Comparison of ENCODE assay signal across 1 cellular context in the genomic region with DNA sequence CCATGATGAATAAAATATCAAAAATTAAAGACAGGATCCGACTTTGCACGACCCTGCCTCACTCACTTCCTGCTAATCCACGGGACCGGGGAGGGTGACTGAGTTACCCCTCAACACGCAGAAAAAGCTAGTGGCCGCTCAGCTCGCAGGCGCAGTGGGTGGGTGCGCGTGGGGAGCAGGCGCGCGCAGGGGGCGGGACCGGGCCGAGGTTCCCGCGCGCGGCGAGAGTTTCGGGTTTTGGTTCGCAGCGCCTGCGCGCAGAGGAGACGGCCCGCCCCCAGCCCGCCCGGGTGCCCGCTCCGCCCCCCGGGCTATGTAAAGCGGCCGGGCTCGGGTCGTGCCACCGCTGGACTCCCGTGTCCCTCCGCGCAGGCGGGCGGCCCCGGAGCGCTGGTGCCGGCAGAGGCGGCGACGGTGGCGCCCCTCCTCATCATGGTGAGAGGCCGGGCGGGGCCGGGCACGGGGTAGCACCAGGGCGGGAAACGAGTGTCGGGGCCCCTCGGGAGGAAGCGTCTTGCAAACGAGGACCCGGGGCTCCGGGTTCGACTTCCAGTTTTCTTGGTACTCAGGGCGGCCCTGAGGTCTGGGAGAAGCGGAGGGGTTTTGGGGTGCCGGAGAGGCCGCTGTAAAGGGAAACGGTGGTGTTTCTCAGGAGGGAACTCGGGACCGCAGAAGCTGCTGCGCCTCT.
TF ChIP-seq lines count a peak whose summit lies in the region.

A gene (plus strand): TSS at position 343 of the 688 bp plus-strand sequence. CDS start 90 bp downstream, at position 433.

TF ChIP-seq in HepG2, 621 proteins besides CTCF, POLR2A, EP300 and RAD21 (continued from another document and continues in another):
- TF ChIP-seq, protein P1, sequence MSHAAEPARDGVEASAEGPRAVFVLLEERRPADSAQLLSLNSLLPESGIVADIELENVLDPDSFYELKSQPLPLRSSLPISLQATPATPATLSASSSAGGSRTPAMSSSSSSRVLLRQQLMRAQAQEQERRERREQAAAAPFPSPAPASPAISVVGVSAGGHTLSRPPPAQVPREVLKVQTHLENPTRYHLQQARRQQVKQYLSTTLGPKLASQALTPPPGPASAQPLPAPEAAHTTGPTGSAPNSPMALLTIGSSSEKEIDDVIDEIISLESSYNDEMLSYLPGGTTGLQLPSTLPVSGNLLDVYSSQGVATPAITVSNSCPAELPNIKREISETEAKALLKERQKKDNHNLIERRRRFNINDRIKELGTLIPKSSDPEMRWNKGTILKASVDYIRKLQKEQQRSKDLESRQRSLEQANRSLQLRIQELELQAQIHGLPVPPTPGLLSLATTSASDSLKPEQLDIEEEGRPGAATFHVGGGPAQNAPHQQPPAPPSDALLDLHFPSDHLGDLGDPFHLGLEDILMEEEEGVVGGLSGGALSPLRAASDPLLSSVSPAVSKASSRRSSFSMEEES (CRISPR knock-in tag; IDR thresholded peaks at IDR 0.05), result no peak; the same call in 1 of the 2 replicates
- TF ChIP-seq, protein P2, sequence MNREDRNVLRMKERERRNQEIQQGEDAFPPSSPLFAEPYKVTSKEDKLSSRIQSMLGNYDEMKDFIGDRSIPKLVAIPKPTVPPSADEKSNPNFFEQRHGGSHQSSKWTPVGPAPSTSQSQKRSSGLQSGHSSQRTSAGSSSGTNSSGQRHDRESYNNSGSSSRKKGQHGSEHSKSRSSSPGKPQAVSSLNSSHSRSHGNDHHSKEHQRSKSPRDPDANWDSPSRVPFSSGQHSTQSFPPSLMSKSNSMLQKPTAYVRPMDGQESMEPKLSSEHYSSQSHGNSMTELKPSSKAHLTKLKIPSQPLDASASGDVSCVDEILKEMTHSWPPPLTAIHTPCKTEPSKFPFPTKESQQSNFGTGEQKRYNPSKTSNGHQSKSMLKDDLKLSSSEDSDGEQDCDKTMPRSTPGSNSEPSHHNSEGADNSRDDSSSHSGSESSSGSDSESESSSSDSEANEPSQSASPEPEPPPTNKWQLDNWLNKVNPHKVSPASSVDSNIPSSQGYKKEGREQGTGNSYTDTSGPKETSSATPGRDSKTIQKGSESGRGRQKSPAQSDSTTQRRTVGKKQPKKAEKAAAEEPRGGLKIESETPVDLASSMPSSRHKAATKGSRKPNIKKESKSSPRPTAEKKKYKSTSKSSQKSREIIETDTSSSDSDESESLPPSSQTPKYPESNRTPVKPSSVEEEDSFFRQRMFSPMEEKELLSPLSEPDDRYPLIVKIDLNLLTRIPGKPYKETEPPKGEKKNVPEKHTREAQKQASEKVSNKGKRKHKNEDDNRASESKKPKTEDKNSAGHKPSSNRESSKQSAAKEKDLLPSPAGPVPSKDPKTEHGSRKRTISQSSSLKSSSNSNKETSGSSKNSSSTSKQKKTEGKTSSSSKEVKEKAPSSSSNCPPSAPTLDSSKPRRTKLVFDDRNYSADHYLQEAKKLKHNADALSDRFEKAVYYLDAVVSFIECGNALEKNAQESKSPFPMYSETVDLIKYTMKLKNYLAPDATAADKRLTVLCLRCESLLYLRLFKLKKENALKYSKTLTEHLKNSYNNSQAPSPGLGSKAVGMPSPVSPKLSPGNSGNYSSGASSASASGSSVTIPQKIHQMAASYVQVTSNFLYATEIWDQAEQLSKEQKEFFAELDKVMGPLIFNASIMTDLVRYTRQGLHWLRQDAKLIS (CRISPR knock-in tag; IDR thresholded peaks at IDR 0.05), result no peak; the same call in 1 of the 2 replicates
- 0 out of 2 replicates have a peak, but pooled peaks have one; percentile 75 for TF ChIP-seq THYN1 (CRISPR knock-in tag; IDR thresholded peaks at IDR 0.05; ENCODE audit: borderline replicate concordance, low read depth)
- TF ChIP-seq ZNF564 (CRISPR knock-in tag; IDR thresholded peaks at IDR 0.05), result peak; percentile 78
- TF ChIP-seq NFATC3 (CRISPR knock-in tag; IDR thresholded peaks at IDR 0.05), result peak; percentile 50; the same call in 1 of the 2 replicates
- no peak for TF ChIP-seq HNRNPUL1 (IDR thresholded peaks at IDR 0.05; ENCODE audit: low read depth, low read length)
- TF ChIP-seq, protein P3, sequence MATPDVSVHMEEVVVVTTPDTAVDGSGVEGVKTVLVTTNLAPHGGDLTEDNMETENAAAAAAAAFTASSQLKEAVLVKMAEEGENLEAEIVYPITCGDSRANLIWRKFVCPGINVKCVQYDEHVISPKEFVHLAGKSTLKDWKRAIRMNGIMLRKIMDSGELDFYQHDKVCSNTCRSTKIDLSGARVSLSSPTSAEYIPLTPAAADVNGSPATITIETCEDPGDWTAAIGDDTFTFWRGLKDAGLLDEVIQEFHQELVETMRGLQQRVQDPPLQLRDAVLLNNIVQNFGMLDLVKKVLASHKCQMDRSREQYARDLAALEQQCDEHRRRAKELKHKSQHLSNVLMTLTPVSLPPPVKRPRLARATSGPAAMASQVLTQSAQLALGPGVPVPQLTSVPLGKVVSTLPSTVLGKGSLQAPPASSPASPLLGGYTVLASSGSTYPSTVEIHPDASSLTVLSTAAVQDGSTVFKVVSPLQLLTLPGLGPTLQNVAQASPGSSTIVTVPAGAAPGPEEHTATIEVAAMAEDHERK (CRISPR knock-in tag; IDR thresholded peaks at IDR 0.05; ENCODE audit: low read depth), result peak; percentile 20; the same call in 1 of the 2 replicates
- TF ChIP-seq, protein P4, sequence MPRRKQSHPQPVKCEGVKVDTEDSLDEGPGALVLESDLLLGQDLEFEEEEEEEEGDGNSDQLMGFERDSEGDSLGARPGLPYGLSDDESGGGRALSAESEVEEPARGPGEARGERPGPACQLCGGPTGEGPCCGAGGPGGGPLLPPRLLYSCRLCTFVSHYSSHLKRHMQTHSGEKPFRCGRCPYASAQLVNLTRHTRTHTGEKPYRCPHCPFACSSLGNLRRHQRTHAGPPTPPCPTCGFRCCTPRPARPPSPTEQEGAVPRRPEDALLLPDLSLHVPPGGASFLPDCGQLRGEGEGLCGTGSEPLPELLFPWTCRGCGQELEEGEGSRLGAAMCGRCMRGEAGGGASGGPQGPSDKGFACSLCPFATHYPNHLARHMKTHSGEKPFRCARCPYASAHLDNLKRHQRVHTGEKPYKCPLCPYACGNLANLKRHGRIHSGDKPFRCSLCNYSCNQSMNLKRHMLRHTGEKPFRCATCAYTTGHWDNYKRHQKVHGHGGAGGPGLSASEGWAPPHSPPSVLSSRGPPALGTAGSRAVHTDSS (CRISPR knock-in tag; conservative IDR thresholded peaks at IDR 0.05), result no peak
- TF ChIP-seq ZNF556 (CRISPR knock-in tag; IDR thresholded peaks at IDR 0.05; ENCODE audit: borderline replicate concordance), result peak; percentile 79
- TF ChIP-seq ZNF160 (CRISPR knock-in tag; IDR thresholded peaks at IDR 0.05), result peak; percentile 75; the same call in 1 of the 2 replicates
- no peak for TF ChIP-seq ATAD3A (CRISPR knock-in tag; IDR thresholded peaks at IDR 0.05)
- TF ChIP-seq GTF3A (CRISPR knock-in tag; conservative IDR thresholded peaks at IDR 0.05), result 0 out of 2 replicates have a peak, but pooled peaks have one; percentile 33
- no peak for TF ChIP-seq ZNF549 (CRISPR knock-in tag; IDR thresholded peaks at IDR 0.05)
- TF ChIP-seq SPEN (CRISPR knock-in tag; IDR thresholded peaks at IDR 0.05; ENCODE audit: low read depth), result peak; percentile 95
- peak; percentile 58; the same call in 1 of the 2 replicates for TF ChIP-seq SOX5 (CRISPR knock-in tag; IDR thresholded peaks at IDR 0.05; ENCODE audit: borderline replicate concordance)
- TF ChIP-seq, protein P5, sequence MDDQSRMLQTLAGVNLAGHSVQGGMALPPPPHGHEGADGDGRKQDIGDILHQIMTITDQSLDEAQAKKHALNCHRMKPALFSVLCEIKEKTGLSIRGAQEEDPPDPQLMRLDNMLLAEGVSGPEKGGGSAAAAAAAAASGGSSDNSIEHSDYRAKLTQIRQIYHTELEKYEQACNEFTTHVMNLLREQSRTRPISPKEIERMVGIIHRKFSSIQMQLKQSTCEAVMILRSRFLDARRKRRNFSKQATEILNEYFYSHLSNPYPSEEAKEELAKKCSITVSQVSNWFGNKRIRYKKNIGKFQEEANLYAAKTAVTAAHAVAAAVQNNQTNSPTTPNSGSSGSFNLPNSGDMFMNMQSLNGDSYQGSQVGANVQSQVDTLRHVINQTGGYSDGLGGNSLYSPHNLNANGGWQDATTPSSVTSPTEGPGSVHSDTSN (CRISPR knock-in tag; IDR thresholded peaks at IDR 0.05; ENCODE audit: borderline replicate concordance), result peak; percentile 77; the same call in 1 of the 2 replicates
- no peak for TF ChIP-seq PHB2 (IDR thresholded peaks at IDR 0.05; ENCODE audit: partially characterized antibody)
- peak; percentile 59; the same call in 1 of the 2 replicates for TF ChIP-seq ISL2 (CRISPR knock-in tag; IDR thresholded peaks at IDR 0.05)
- TF ChIP-seq MYC (CRISPR knock-in tag; IDR thresholded peaks at IDR 0.05; ENCODE audit: borderline replicate concordance), result peak; percentile 86
- TF ChIP-seq ZNF572 (CRISPR knock-in tag; IDR thresholded peaks at IDR 0.05), result peak; percentile 83; the same call in 1 of the 2 replicates
- TF ChIP-seq, protein P6, sequence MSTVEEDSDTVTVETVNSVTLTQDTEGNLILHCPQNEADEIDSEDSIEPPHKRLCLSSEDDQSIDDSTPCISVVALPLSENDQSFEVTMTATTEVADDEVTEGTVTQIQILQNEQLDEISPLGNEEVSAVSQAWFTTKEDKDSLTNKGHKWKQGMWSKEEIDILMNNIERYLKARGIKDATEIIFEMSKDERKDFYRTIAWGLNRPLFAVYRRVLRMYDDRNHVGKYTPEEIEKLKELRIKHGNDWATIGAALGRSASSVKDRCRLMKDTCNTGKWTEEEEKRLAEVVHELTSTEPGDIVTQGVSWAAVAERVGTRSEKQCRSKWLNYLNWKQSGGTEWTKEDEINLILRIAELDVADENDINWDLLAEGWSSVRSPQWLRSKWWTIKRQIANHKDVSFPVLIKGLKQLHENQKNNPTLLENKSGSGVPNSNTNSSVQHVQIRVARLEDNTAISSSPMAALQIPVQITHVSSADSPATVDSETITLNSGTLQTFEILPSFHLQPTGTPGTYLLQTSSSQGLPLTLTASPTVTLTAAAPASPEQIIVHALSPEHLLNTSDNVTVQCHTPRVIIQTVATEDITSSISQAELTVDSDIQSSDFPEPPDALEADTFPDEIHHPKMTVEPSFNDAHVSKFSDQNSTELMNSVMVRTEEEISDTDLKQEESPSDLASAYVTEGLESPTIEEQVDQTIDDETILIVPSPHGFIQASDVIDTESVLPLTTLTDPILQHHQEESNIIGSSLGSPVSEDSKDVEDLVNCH (CRISPR knock-in tag; IDR thresholded peaks at IDR 0.05), result no peak
- TF ChIP-seq ZNF552 (CRISPR knock-in tag; IDR thresholded peaks at IDR 0.05; ENCODE audit: borderline replicate concordance), result no peak
- TF ChIP-seq MAFK (conservative IDR thresholded peaks at IDR 0.05 in 1 of 2, IDR thresholded peaks at IDR 0.05 in 1 of 2; ENCODE audit: low read length in 2 of 2), result no peak
- no peak for TF ChIP-seq ZNF598 (CRISPR knock-in tag; IDR thresholded peaks at IDR 0.05; ENCODE audit: borderline replicate concordance)
- TF ChIP-seq, protein P7, sequence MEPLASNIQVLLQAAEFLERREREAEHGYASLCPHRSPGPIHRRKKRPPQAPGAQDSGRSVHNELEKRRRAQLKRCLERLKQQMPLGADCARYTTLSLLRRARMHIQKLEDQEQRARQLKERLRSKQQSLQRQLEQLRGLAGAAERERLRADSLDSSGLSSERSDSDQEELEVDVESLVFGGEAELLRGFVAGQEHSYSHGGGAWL (CRISPR knock-in tag; IDR thresholded peaks at IDR 0.05), result peak; percentile 65
- peak; percentile 85; the same call in 1 of the 2 replicates for TF ChIP-seq MAF1 (CRISPR knock-in tag; IDR thresholded peaks at IDR 0.05; ENCODE audit: borderline replicate concordance)
- TF ChIP-seq, protein P8, sequence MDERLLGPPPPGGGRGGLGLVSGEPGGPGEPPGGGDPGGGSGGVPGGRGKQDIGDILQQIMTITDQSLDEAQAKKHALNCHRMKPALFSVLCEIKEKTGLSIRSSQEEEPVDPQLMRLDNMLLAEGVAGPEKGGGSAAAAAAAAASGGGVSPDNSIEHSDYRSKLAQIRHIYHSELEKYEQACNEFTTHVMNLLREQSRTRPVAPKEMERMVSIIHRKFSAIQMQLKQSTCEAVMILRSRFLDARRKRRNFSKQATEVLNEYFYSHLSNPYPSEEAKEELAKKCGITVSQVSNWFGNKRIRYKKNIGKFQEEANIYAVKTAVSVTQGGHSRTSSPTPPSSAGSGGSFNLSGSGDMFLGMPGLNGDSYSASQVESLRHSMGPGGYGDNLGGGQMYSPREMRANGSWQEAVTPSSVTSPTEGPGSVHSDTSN (CRISPR knock-in tag; IDR thresholded peaks at IDR 0.05), result no peak
- TF ChIP-seq STAG1 (CRISPR knock-in tag; IDR thresholded peaks at IDR 0.05), result 0 out of 2 replicates have a peak, but pooled peaks have one; percentile 2
- TF ChIP-seq HMG20B (CRISPR knock-in tag; conservative IDR thresholded peaks at IDR 0.05), result no peak; the same call in none of the 2 replicates
- no peak for TF ChIP-seq CENPX (CRISPR knock-in tag; IDR thresholded peaks at IDR 0.05)
- TF ChIP-seq, protein P9, sequence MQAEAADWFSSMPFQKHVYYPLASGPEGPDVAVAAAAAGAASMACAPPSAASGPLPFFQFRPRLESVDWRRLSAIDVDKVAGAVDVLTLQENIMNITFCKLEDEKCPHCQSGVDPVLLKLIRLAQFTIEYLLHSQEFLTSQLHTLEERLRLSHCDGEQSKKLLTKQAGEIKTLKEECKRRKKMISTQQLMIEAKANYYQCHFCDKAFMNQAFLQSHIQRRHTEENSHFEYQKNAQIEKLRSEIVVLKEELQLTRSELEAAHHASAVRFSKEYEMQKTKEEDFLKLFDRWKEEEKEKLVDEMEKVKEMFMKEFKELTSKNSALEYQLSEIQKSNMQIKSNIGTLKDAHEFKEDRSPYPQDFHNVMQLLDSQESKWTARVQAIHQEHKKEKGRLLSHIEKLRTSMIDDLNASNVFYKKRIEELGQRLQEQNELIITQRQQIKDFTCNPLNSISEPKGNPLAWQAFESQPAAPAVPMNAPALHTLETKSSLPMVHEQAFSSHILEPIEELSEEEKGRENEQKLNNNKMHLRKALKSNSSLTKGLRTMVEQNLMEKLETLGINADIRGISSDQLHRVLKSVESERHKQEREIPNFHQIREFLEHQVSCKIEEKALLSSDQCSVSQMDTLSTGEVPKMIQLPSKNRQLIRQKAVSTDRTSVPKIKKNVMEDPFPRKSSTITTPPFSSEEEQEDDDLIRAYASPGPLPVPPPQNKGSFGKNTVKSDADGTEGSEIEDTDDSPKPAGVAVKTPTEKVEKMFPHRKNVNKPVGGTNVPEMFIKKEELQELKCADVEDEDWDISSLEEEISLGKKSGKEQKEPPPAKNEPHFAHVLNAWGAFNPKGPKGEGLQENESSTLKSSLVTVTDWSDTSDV (CRISPR knock-in tag; IDR thresholded peaks at IDR 0.05), result peak; percentile 66; the same call in 1 of the 2 replicates
